Comparison of ENCODE assay signal across 9 cellular contexts in the genomic region with DNA sequence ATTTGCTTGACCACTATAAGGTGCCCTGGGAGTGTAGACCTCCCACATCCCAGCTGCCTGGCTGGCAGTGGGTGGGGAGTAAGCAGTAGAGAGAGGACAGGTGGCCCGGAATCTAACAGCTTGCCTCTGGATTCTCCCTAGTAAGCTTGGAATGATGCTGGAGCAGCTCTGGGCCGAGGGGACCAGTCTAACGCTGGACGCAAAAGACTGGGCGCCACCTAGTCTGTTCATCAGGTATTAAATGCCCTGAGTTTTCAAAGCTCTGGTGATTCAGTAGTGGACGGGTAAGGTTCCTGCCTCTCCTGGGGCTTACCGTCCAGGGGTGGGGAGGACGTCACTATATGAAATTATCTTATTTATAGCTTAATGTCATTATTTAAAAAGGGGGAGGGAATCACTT. TPM values are rescaled to one million over a fixed set of nuclear protein-coding genes. Genes with fewer than 3 reads are reported as not detected.
DNase-seq lines count a peak whose midpoint lies in the region; TF ChIP-seq lines count a peak whose summit lies in the region.
"Had no signal": no experiment of that assay in that cellular context is flagged by ENCODE, and none has a peak within 500 bp of the region (broad histone marks: within the 10 kb centered on the region; RNA-seq: fewer than 3 reads in every experiment).

No MANE protein-coding gene starts in this region.

- no peak overlapping the region for H3K27ac ChIP-seq in RWPE1
- peak overlapping the region; percentile 45 for H3K27ac ChIP-seq in hepatocyte
- H3K27ac ChIP-seq: right lobe of liver had no signal

- H3K4me3 ChIP-seq in hepatocyte (no peak overlapping the region), retinal pigment epithelial cell (ENCODE audit: low read length) (peak overlapping the region; percentile 72)

- peak overlapping the region; percentile 93 for H3K4me2 ChIP-seq in hepatocyte

- no peaks in the 10 kb centered on the region for H4K20me1 ChIP-seq in hepatocyte (ENCODE audit: insufficient read depth, poor library complexity, severe bottlenecking)

- peak overlapping the region; percentile 59 for H2AFZ ChIP-seq in hepatocyte

- DNase-seq in HPDE6-E6E7 (ENCODE audit: extremely low spot score), result peak; percentile 60
- peak; percentile 46 for DNase-seq in RWPE1 (ENCODE audit: low spot score)
- peak; percentile 71 for DNase-seq in hepatocyte (ENCODE audit: low spot score)
- no peak for DNase-seq in retinal pigment epithelial cell (ENCODE audit: low read depth)
- no peak for DNase-seq in activated effector memory CD4-positive, alpha-beta T cell treated with Interleukin-2 at 50 U/mL for 16 hours
- DNase-seq in NCI-H128 (lab: John Stamatoyannopoulos, UW; ENCODE audit: unreplicated experiment), result no peak
- DNase-seq in EL, result no peak
- DNase-seq: right lobe of liver had no signal

- CTCF ChIA-PET in RWPE1 (lab: Yijun Ruan, JAX), result interaction anchor here (0.6 to 2.5 kb wide), 8 partner anchors 8 to 523 kb away, joined by 3 to 11 read pairs (median 5); no protein-coding TSS in a partner anchor

- no peaks in the 10 kb centered on the region for H3K9me2 ChIP-seq in hepatocyte (replicated peaks; ENCODE audit: insufficient read depth)

- H3K36me3 ChIP-seq in hepatocyte (replicated peaks; ENCODE audit: insufficient read depth, low read depth), result no peaks in the 10 kb centered on the region
- H3K36me3 ChIP-seq: right lobe of liver had no signal

- peaks cover 13% of the 10 kb centered on the region for H3K79me2 ChIP-seq in hepatocyte

- no peaks in the 10 kb centered on the region for H3K9me3 ChIP-seq in hepatocyte (ENCODE audit: low read depth)
- H3K9me3 ChIP-seq: right lobe of liver, testis had no signal

- no peak for TF ChIP-seq CTCF in RWPE1 (conservative IDR thresholded peaks at IDR 0.05; ENCODE audit: low read depth)
- TF ChIP-seq CTCF in hepatocyte (IDR thresholded peaks at IDR 0.05; ENCODE audit: poor library complexity), result peak; percentile 26
- TF ChIP-seq CTCF in retinal pigment epithelial cell (conservative IDR thresholded peaks at IDR 0.05; ENCODE audit: low read depth, low read length), result peak; percentile 31

- no peaks in the 10 kb centered on the region for H3K4me1 ChIP-seq in hepatocyte (ENCODE audit: insufficient read depth)
- H3K4me1 ChIP-seq: right lobe of liver, testis had no signal

- POLR2A ChIA-PET in RWPE1 (lab: Yijun Ruan, JAX; ENCODE audit: low non-redundant PET), result no interaction called here

- 30% methylated on average over 8 of the region's 8 CpGs for WGBS in hepatocyte (ENCODE audit: low lambda C conversion rate, missing lambda C conversion rate)

- H3K27me3 ChIP-seq in hepatocyte, result peaks cover 8% of the 10 kb centered on the region
- H3K27me3 ChIP-seq: right lobe of liver, testis had no signal

RNA-seq across cellular contexts. Expression of a gene that starts 0.6 kb away (rescaled TPM):
- 13.3 and 16.8 TPM in 2 replicates for total RNA-seq in hepatocyte
- 26.0 and 26.4 TPM in 2 replicates for polyA plus RNA-seq in hepatocyte

Comparison
In these comparisons a context has a peak if more than half of its experiments do, and no peak if none do; other contexts are left out.
1. DNase-seq: peak in HPDE6-E6E7 (single experiment), RWPE1 (single experiment) and hepatocyte (single experiment); none in retinal pigment epithelial cell (single experiment), activated effector memory CD4-positive, alpha-beta T cell treated with Interleukin-2 at 50 U/mL for 16 hours (single experiment), NCI-H128 (single experiment) and EL (single experiment).